ENCODE assay signal across 33 cellular contexts in genomic region chr12:80977356-80977755, GRCh38. TPM values are rescaled to one million over a fixed set of nuclear protein-coding genes. Genes with fewer than 3 reads are reported as not detected.
"Had no signal": no experiment of that assay in that cellular context is flagged by ENCODE, and none has a peak within 500 bp of the region (broad histone marks: within the 10 kb centered on the region; RNA-seq: fewer than 3 reads in every experiment).

No MANE protein-coding gene starts in this region.

- H3K27me3 ChIP-seq: adrenal gland, breast epithelium, cardiac muscle cell, colonic mucosa, esophagus muscularis mucosa, gastrocnemius medialis, heart left ventricle had no signal

- DNase-seq: activated CD4-positive, alpha-beta memory T cell treated with anti-CD3 and anti-CD28 coated beads for 36 hours; activated CD4-positive, alpha-beta T cell treated with anti-CD3 and anti-CD28 coated beads for 36 hours; activated CD4-positive, alpha-beta T cell treated with anti-CD3 and anti-CD28 coated beads, Interleukin-2, amount 10 ng/mL, durations not matched to agents 24 days and 14 days; activated CD4-positive, CD25-positive, alpha-beta regulatory T cell; activated CD4-positive, CD25-positive, alpha-beta regulatory T cell treated with anti-CD3 and anti-CD28 coated beads, Interleukin-2, amount 50 U/mL, for 72 hours; activated CD8-positive, alpha-beta memory T cell treated with anti-CD3 and anti-CD28 coated beads, Interleukin-2, amount 10 ng/mL, durations not matched to agents 7 days and 5 days; activated CD8-positive, alpha-beta memory T cell treated with anti-CD3 and anti-CD28 coated beads, Interleukin-2, amount 50 U/mL, for 4 hours; activated CD8-positive, alpha-beta T cell treated with anti-CD3 and anti-CD28 coated beads, Interleukin-2, amount 10 ng/mL, durations not matched to agents 7 days and 5 days; activated effector memory CD4-positive, alpha-beta T cell treated with anti-CD3 and anti-CD28 coated beads, Interleukin-2, amount 50 U/mL, for 16 hours; activated naive CD4-positive, alpha-beta T cell treated with anti-CD3 and anti-CD28 coated beads for 36 hours; activated naive CD8-positive, alpha-beta T cell treated with anti-CD3 and anti-CD28 coated beads for 36 hours; activated naive CD8-positive, alpha-beta T cell treated with anti-CD3 and anti-CD28 coated beads, Interleukin-2, amount 50 U/mL, for 24 hours; activated T-cell treated with anti-CD3 and anti-CD28 coated beads, Interleukin-2, amount 50 U/mL, for 1 hour; activated T-cell treated with anti-CD3 and anti-CD28 coated beads, Interleukin-2, amount 50 U/mL, for 48 hours; adrenal gland; amygdala; aorta; central memory CD4-positive, alpha-beta T cell; cerebellar nuclear complex; colonic mucosa; dorsolateral prefrontal cortex; effector memory CD4-positive, alpha-beta T cell; endodermal cell; foreskin keratinocyte; gastrocnemius medialis; glutamatergic neuron; heart left ventricle; hypothalamus; T-helper 2 cell had no signal

- H3K36me3 ChIP-seq: adrenal gland, breast epithelium, cardiac muscle cell, colonic mucosa, esophagus muscularis mucosa, gastrocnemius medialis, heart left ventricle had no signal

- H3K9me3 ChIP-seq: breast epithelium, colonic mucosa, esophagus muscularis mucosa, gastrocnemius medialis, heart left ventricle had no signal

- H3K4me3 ChIP-seq: adrenal gland, breast epithelium, cardiac muscle cell, colonic mucosa, dorsolateral prefrontal cortex, esophagus muscularis mucosa, gastrocnemius medialis, heart left ventricle had no signal

- ATAC-seq: activated CD4-positive, alpha-beta T cell treated with anti-CD3 and anti-CD28 coated beads for 36 hours; activated CD8-positive, alpha-beta memory T cell treated with anti-CD3 and anti-CD28 coated beads, Interleukin-2, amount 10 ng/mL, durations not matched to agents 7 days and 5 days; activated CD8-positive, alpha-beta T cell treated with anti-CD3 and anti-CD28 coated beads, Interleukin-2, amount 10 ng/mL, durations not matched to agents 7 days and 5 days; activated naive CD8-positive, alpha-beta T cell treated with anti-CD3 and anti-CD28 coated beads, Interleukin-2, amount 50 U/mL, for 24 hours; foreskin keratinocyte; gastrocnemius medialis; heart left ventricle had no signal

- H3K27ac ChIP-seq: adrenal gland, breast epithelium, cardiac muscle cell, colonic mucosa, dorsolateral prefrontal cortex, esophagus muscularis mucosa, foreskin keratinocyte, gastrocnemius medialis, heart left ventricle had no signal

- H3K4me1 ChIP-seq: adrenal gland, breast epithelium, colonic mucosa, esophagus muscularis mucosa, foreskin keratinocyte, gastrocnemius medialis, heart left ventricle had no signal

RNA-seq across cellular contexts. Expression of gene LIN7A, which starts 39.6 kb away (rescaled TPM):
- total RNA-seq: activated CD4-positive, alpha-beta memory T cell treated with anti-CD3 and anti-CD28 coated beads for 36 hours; activated CD4-positive, alpha-beta T cell treated with anti-CD3 and anti-CD28 coated beads for 36 hours; activated CD8-positive, alpha-beta memory T cell treated with anti-CD3 and anti-CD28 coated beads for 36 hours; activated CD8-positive, alpha-beta T cell treated with anti-CD3 and anti-CD28 coated beads, Interleukin-2, amount 10 ng/mL, durations not matched to agents 7 days and 5 days; activated naive CD4-positive, alpha-beta T cell treated with anti-CD3 and anti-CD28 coated beads for 36 hours; activated naive CD8-positive, alpha-beta T cell treated with anti-CD3 and anti-CD28 coated beads for 36 hours; foreskin keratinocyte had no signal
